ENCODE assay signal across 19 cellular contexts in genomic region chr2:173716458-173717052, GRCh38.
A peak's percentile ranks its signal among the peaks of the same experiment; 100 is the strongest.
DNase-seq lines count a peak whose midpoint lies in the region; ATAC-seq, FAIRE-seq and TF ChIP-seq lines count a peak whose summit lies in the region.
"Had no signal": no experiment of that assay in that cellular context is flagged by ENCODE, and none has a peak within 500 bp of the region (broad histone marks: within the 10 kb centered on the region; RNA-seq: fewer than 3 reads in every experiment).

No MANE protein-coding gene starts in this region.

- no peak overlapping the region for H3K4me2 ChIP-seq in A549

- H3K9me3 ChIP-seq in A549: no peaks in the 10 kb centered on the region
- no peaks in the 10 kb centered on the region for H3K9me3 ChIP-seq in upper lobe of left lung

- POLR2A ChIA-PET in A549 (lab: Yijun Ruan, JAX): no interaction called here
- POLR2A ChIA-PET in activated CD8-positive, alpha-beta T cell treated with anti-CD3 and anti-CD28 coated beads, Interleukin-2, amount 10 ng/mL, durations not matched to agents 7 days and 5 days (lab: Charles Lee): no interaction called here

- peaks cover 10% of the 10 kb centered on the region for H3K27me3 Mint-ChIP-seq in activated CD8-positive, alpha-beta T cell treated with anti-CD3 and anti-CD28 coated beads, Interleukin-2, amount 10 ng/mL, durations not matched to agents 7 days and 5 days (ENCODE audit: low read depth)

- TF ChIP-seq POLR2A in A549 (IDR thresholded peaks at IDR 0.05; ENCODE audit: low read length) (no peak), upper lobe of left lung (IDR thresholded peaks at IDR 0.05) (no peak)

- H3K27ac ChIP-seq in A549 (no peak overlapping the region), upper lobe of left lung (no peak overlapping the region)

- TF ChIP-seq EP300 in A549 (IDR thresholded peaks at IDR 0.05): no peak
- TF ChIP-seq EP300 in upper lobe of left lung (IDR thresholded peaks at IDR 0.05): no peak

- TF ChIP-seq CTCF in A549 (IDR thresholded peaks at IDR 0.05) (no peak), upper lobe of left lung (IDR thresholded peaks at IDR 0.05) (no peak)

- H3K4me1 ChIP-seq in A549 (peaks cover 6% of the 10 kb centered on the region; the same call in 2 of the 3 replicates), upper lobe of left lung (no peaks in the 10 kb centered on the region)

- no peaks in the 10 kb centered on the region for H3K36me3 ChIP-seq in upper lobe of left lung

- no peaks in the 10 kb centered on the region for H3K4me1 Mint-ChIP-seq in activated CD8-positive, alpha-beta T cell treated with anti-CD3 and anti-CD28 coated beads, Interleukin-2, amount 10 ng/mL, durations not matched to agents 7 days and 5 days (ENCODE audit: low read depth)

- H3K36me3 Mint-ChIP-seq in activated CD8-positive, alpha-beta T cell treated with anti-CD3 and anti-CD28 coated beads, Interleukin-2, amount 10 ng/mL, durations not matched to agents 7 days and 5 days (ENCODE audit: low read depth): no peaks in the 10 kb centered on the region

- no peak for FAIRE-seq in A549 (lab: Jason Lieb, UNC)
- FAIRE-seq: GM19239 had no signal

- H3K4me3 ChIP-seq in A549: no peak overlapping the region
- no peak overlapping the region for H3K4me3 ChIP-seq in upper lobe of left lung

- 0% methylated on average over 1 of the region's 1 CpG for WGBS in A549 (ENCODE audit: missing lambda C conversion rate)
- 69 to 77% methylated on average over 1 of the region's 1 CpG for WGBS in upper lobe of left lung, 2 donors

- no peak overlapping the region for H3K27ac Mint-ChIP-seq in activated CD8-positive, alpha-beta T cell treated with anti-CD3 and anti-CD28 coated beads, Interleukin-2, amount 10 ng/mL, durations not matched to agents 7 days and 5 days

- no peak overlapping the region for H3K4me3 Mint-ChIP-seq in activated CD8-positive, alpha-beta T cell treated with anti-CD3 and anti-CD28 coated beads, Interleukin-2, amount 10 ng/mL, durations not matched to agents 7 days and 5 days

- CTCF ChIA-PET in A549 (lab: Yijun Ruan, JAX): interaction anchor here (0.8 to 1.6 kb wide), 2 partner anchors 10 to 148 kb away, joined by 3 to 4 read pairs; no protein-coding TSS in a partner anchor
- CTCF ChIA-PET in activated CD8-positive, alpha-beta T cell treated with anti-CD3 and anti-CD28 coated beads, Interleukin-2, amount 10 ng/mL, durations not matched to agents 7 days and 5 days (lab: Charles Lee): no interaction called here

- no peaks in the 10 kb centered on the region for H3K27me3 ChIP-seq in upper lobe of left lung

- ATAC-seq in A549 (no peak), GM21576 (IDR thresholded peaks at IDR 0.05; ENCODE audit: unreplicated experiment) (no peak), GM19395 (IDR thresholded peaks at IDR 0.05; ENCODE audit: unreplicated experiment) (no peak), upper lobe of left lung (ENCODE audit: low FRiP score in 2 of 2) (no peak)
- ATAC-seq in activated CD8-positive, alpha-beta T cell treated with anti-CD3 and anti-CD28 coated beads, Interleukin-2, amount 10 ng/mL, durations not matched to agents 7 days and 5 days: no peak

- H3K9me3 Mint-ChIP-seq in activated CD8-positive, alpha-beta T cell treated with anti-CD3 and anti-CD28 coated beads, Interleukin-2, amount 10 ng/mL, durations not matched to agents 7 days and 5 days (ENCODE audit: insufficient read depth): no peaks in the 10 kb centered on the region

- DNase-seq in A549 (ENCODE audit: low read depth in 1 of 2, low spot score in 1 of 2): peak; percentile 6 to 19
- DNase-seq in HT1080 (ENCODE audit: low read depth): peak; percentile 72
- DNase-seq in astrocyte of the hippocampus (ENCODE audit: low read depth, low spot score): peak; percentile 26
- DNase-seq in islet precursor cell: peak; percentile 24
- DNase-seq in activated CD8-positive, alpha-beta T cell treated with anti-CD3 and anti-CD28 coated beads, Interleukin-2, amount 10 ng/mL, durations not matched to agents 7 days and 5 days: no peak
- DNase-seq in upper lobe of left lung: no peak
- DNase-seq: C1 segment of cervical spinal cord; H7; IMR-90; Karpas-422; NCI-H1105 treated with DMSO at 0.1 percent for 48 hours; NCI-H1694 treated with DMSO at 0.1 percent for 48 hours; NCI-H2171; NCI-H446; NCI-H69; NK-92 treated with Interleukin-12 subunit alpha and Interleukin-12 subunit beta, amount 100 ng/mL, for 24 hours had no signal

- no peak for TF ChIP-seq RAD21 in A549 (conservative IDR thresholded peaks at IDR 0.05 in 1 of 2, IDR thresholded peaks at IDR 0.05 in 1 of 2)

TF ChIP-seq in A549, 52 proteins besides CTCF, POLR2A, EP300 and RAD21:
- no peak for TF ChIP-seq FOXS1 (CRISPR knock-in tag; IDR thresholded peaks at IDR 0.05)
- TF ChIP-seq HOXA7 (CRISPR knock-in tag; IDR thresholded peaks at IDR 0.05): no peak
- no peak for TF ChIP-seq POLR2AphosphoS2 (conservative IDR thresholded peaks at IDR 0.05; ENCODE audit: low read length)
- TF ChIP-seq CEBPB (IDR thresholded peaks at IDR 0.05): no peak
- TF ChIP-seq BHLHE40 (IDR thresholded peaks at IDR 0.05; ENCODE audit: low read depth, low read length): no peak
- TF ChIP-seq ELK1 (IDR thresholded peaks at IDR 0.05; ENCODE audit: low read depth, low read length): no peak
TF ChIP-seq in A549: peak in this region for 0.

Comparison
In these comparisons a context has a peak if more than half of its experiments do, and no peak if none do; other contexts are left out.
1. DNase-seq: peak in A549 (2 of 2), HT1080 (single experiment), astrocyte of the hippocampus (single experiment) and islet precursor cell (single experiment); none in activated CD8-positive, alpha-beta T cell treated with anti-CD3 and anti-CD28 coated beads, Interleukin-2, amount 10 ng/mL, durations not matched to agents 7 days and 5 days (single experiment) and upper lobe of left lung (0 of 2).